Comparison of ENCODE assay signal across 1 cellular context in genomic region chr17:50688168-50688719, GRCh38.
TF ChIP-seq lines count a peak whose summit lies in the region.

No MANE protein-coding gene starts in this region.

TF ChIP-seq in H1, 55 proteins besides CTCF, POLR2A, EP300 and RAD21:
- TF ChIP-seq KDM1A (IDR thresholded peaks at IDR 0.05; ENCODE audit: borderline replicate concordance, low read length) (peak; percentile 44; the same call in 1 of the 2 replicates), MAFK (IDR thresholded peaks at IDR 0.05; ENCODE audit: low read depth, low read length) (no peak), USF2 (IDR thresholded peaks at IDR 0.05; ENCODE audit: low read length) (no peak), TAF1 (IDR thresholded peaks at IDR 0.05; ENCODE audit: low read depth, low read length) (no peak), BACH1 (IDR thresholded peaks at IDR 0.05; ENCODE audit: low read length) (no peak)
